ENCODE assay signal across 23 cellular contexts in genomic region chr2:181122601-181123000, GRCh38.
"Had no signal": no experiment of that assay in that cellular context is flagged by ENCODE, and none has a peak within 500 bp of the region (broad histone marks: within the 10 kb centered on the region; RNA-seq: fewer than 3 reads in every experiment).

No MANE protein-coding gene starts in this region.

- FAIRE-seq: bronchial epithelial cell, islet of Langerhans had no signal

- H3K27ac Mint-ChIP-seq: activated B cell treated with CpG ODN at 0.5 μM for 24 hours; activated naive CD8-positive, alpha-beta T cell; activated T-cell treated with anti-CD3 and anti-CD28 coated beads, Interleukin-2, amount 50 U/mL, for 72 hours; dendritic cell treated with granulocyte-macrophage colony-stimulating factor and Interleukin-4, amounts not matched to agents 40 ng/mL and 50 ng/mL, for 4 days; nephron had no signal

- H3K4me3 Mint-ChIP-seq: activated B cell treated with CpG ODN at 0.5 μM for 24 hours; activated naive CD8-positive, alpha-beta T cell; activated T-cell treated with anti-CD3 and anti-CD28 coated beads, Interleukin-2, amount 50 U/mL, for 72 hours; central memory CD8-positive, alpha-beta T cell; dendritic cell treated with granulocyte-macrophage colony-stimulating factor and Interleukin-4, amounts not matched to agents 40 ng/mL and 50 ng/mL, for 4 days; nephron had no signal

- H3K27me3 ChIP-seq: esophagus squamous epithelium, left lung, spleen, tibial nerve had no signal

- H3K27ac ChIP-seq: epithelial cell of prostate, esophagus squamous epithelium, left lung, lower lobe of right lung, spleen, tibial nerve had no signal

- DNase-seq: activated B cell treated with CpG ODN at 0.5 μM for 24 hours; activated CD4-positive, alpha-beta T cell treated with anti-CD3 and anti-CD28 coated beads, Interleukin-2, amount 50 U/mL, for 1 hour; activated naive CD4-positive, alpha-beta T cell treated with Interleukin-2 at 50 U/mL for 16 hours; activated T-cell treated with anti-CD3 and anti-CD28 coated beads for 4 hours; activated T-cell treated with anti-CD3 and anti-CD28 coated beads, Interleukin-2, amount 50 U/mL, for 72 hours; anterior cingulate cortex; effector CD4-positive, alpha-beta T cell; esophagus squamous epithelium; left lung; lower lobe of right lung; mesendoderm; posterior cingulate gyrus; right cardiac atrium; spleen; stimulated activated naive CD4-positive, alpha-beta T cell treated with Interleukin-2 at 50 U/mL for 16 hours had no signal

- H3K36me3 ChIP-seq: esophagus squamous epithelium, left lung, lower lobe of right lung, spleen, tibial nerve had no signal

- H3K9me3 Mint-ChIP-seq: activated B cell treated with CpG ODN at 0.5 μM for 24 hours; dendritic cell treated with granulocyte-macrophage colony-stimulating factor and Interleukin-4, amounts not matched to agents 40 ng/mL and 50 ng/mL, for 4 days; nephron had no signal

- H3K9me3 ChIP-seq: esophagus squamous epithelium, left lung, lower lobe of right lung, spleen, tibial nerve had no signal

- H3K4me3 ChIP-seq: esophagus squamous epithelium, left lung, lower lobe of right lung, spleen, tibial nerve had no signal

- H3K27me3 Mint-ChIP-seq: activated B cell treated with CpG ODN at 0.5 μM for 24 hours; activated naive CD8-positive, alpha-beta T cell; central memory CD8-positive, alpha-beta T cell; dendritic cell treated with granulocyte-macrophage colony-stimulating factor and Interleukin-4, amounts not matched to agents 40 ng/mL and 50 ng/mL, for 4 days had no signal

- ATAC-seq: activated T-cell treated with anti-CD3 and anti-CD28 coated beads, Interleukin-2, amount 50 U/mL, for 72 hours; left lung; lower lobe of right lung; right cardiac atrium had no signal

- H3K4me1 ChIP-seq: esophagus squamous epithelium, left lung, lower lobe of right lung, tibial nerve had no signal
